ENCODE assay signal across 1 cellular context in the genomic region with DNA sequence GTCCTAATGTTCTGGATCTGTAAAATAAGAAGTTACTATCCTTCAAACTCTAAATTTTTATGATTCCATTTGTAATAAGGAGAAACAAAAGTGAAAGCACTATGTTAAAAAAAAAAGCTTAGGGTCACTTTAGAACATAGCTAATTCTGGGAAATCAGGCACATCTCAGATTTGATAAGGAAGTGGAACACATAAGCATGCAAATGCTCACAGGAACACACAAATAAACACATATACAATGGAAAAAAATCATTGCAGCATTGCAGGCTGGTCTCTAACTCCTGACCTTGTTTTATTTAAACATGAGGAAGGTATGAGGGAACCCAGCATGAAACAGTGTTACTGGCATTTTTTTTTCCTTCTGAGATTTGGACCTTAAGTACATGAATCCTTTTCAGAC.
TF ChIP-seq lines count a peak whose summit lies in the region.

No MANE protein-coding gene starts in this region.

TF ChIP-seq in IMR-90, 13 proteins besides CTCF, POLR2A, EP300 and RAD21 (continued from another document):
- TF ChIP-seq, protein P1, sequence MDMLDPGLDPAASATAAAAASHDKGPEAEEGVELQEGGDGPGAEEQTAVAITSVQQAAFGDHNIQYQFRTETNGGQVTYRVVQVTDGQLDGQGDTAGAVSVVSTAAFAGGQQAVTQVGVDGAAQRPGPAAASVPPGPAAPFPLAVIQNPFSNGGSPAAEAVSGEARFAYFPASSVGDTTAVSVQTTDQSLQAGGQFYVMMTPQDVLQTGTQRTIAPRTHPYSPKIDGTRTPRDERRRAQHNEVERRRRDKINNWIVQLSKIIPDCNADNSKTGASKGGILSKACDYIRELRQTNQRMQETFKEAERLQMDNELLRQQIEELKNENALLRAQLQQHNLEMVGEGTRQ (IDR thresholded peaks at IDR 0.05; ENCODE audit: low read depth, low read length) = no peak
- TF ChIP-seq, protein P2, sequence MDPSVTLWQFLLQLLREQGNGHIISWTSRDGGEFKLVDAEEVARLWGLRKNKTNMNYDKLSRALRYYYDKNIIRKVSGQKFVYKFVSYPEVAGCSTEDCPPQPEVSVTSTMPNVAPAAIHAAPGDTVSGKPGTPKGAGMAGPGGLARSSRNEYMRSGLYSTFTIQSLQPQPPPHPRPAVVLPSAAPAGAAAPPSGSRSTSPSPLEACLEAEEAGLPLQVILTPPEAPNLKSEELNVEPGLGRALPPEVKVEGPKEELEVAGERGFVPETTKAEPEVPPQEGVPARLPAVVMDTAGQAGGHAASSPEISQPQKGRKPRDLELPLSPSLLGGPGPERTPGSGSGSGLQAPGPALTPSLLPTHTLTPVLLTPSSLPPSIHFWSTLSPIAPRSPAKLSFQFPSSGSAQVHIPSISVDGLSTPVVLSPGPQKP (IDR thresholded peaks at IDR 0.05; ENCODE audit: borderline replicate concordance, low read depth, low read length) = no peak
- TF ChIP-seq MAZ (IDR thresholded peaks at IDR 0.05; ENCODE audit: borderline replicate concordance, low read depth, low read length) (no peak), MAFK (IDR thresholded peaks at IDR 0.05; ENCODE audit: low read depth, low read length) (no peak), MXI1 (IDR thresholded peaks at IDR 0.05; ENCODE audit: borderline replicate concordance, low read depth, low read length) (no peak)
